ENCODE assay signal across 12 cellular contexts in the genomic region with DNA sequence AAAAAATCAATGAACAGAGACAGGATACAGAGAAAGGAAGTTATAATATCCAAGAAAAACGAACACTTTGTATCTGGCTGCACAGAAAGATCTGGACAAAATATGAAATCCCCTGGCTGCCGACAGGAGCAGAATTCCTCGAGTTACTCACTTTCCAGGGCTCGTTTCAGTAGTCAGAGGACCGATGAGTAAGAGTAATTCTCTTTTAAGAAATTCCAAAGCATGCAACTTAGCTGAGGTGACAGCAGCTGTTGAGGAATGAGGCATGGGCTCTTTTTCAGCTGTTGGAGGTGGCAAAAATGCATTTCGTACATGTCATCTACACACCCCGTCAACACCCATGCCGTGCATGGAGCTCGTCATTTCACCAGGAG.
DNase-seq lines count a peak whose midpoint lies in the region; TF ChIP-seq lines count a peak whose summit lies in the region.
"Had no signal": no experiment of that assay in that cellular context is flagged by ENCODE, and none has a peak within 500 bp of the region (broad histone marks: within the 10 kb centered on the region; RNA-seq: fewer than 3 reads in every experiment).

No MANE protein-coding gene starts in this region.

- 0 out of 2 replicates have a peak overlapping the region, but pooled peaks have one; percentile 19 for H3K9ac ChIP-seq in GM23248

- no peak for TF ChIP-seq CTCF in choroid plexus epithelial cell (conservative IDR thresholded peaks at IDR 0.05; ENCODE audit: low read depth, low read length)
- no peak for TF ChIP-seq CTCF in stomach (IDR thresholded peaks at IDR 0.05)

- H3F3A ChIP-seq in GM23248 (ENCODE audit: insufficient read depth): peaks cover 23% of the 10 kb centered on the region

- intact Hi-C loops in stomach (cut with DNase I; ENCODE audit: low total_unique reads): no loop called here

- H3K27ac ChIP-seq in GM23248: peak overlapping the region; percentile 30
- H3K27ac ChIP-seq in stomach: peak overlapping the region in 2 of 5 donors; percentile 18 to 23
- H3K27ac ChIP-seq: neutrophil, VCaP had no signal

- 0 to 1% methylated on average over 9 of the region's 9 CpGs for WGBS in GM23248 (ENCODE audit: low coverage in 1 of 2, low lambda C conversion rate in 2 of 2, missing lambda C conversion rate in 2 of 2), 2 experiments
- WGBS in stomach, 5 donors: 44 to 58% (median 56%) methylated on average over 9 of the region's 9 CpGs

- H3K9me3 ChIP-seq in GM23248 (ENCODE audit: low read depth) (no peaks in the 10 kb centered on the region), stomach (peaks cover 0 to 2% (median 0%) of the 10 kb centered on the region in 4 donors)
- H3K9me3 ChIP-seq: neutrophil had no signal

- H3K36me3 ChIP-seq in GM23248 (ENCODE audit: low read depth): no peaks in the 10 kb centered on the region
- no peaks in the 10 kb centered on the region for H3K36me3 ChIP-seq in stomach
- H3K36me3 ChIP-seq: neutrophil had no signal

- H3K4me3 ChIP-seq in GM23248: peak overlapping the region; percentile 56
- H3K4me3 ChIP-seq in choroid plexus epithelial cell (ENCODE audit: low read depth, low read length): no peak overlapping the region
- peak overlapping the region in 3 of 4 donors; percentile 23 to 29 (median 26) for H3K4me3 ChIP-seq in stomach

- H3K9me2 ChIP-seq in GM23248 (ENCODE audit: insufficient read depth): no peaks in the 10 kb centered on the region

- H3K79me2 ChIP-seq in GM23248 (ENCODE audit: insufficient read depth): no peaks in the 10 kb centered on the region

- DNase-seq in GM23248 (peak; percentile 93), choroid plexus epithelial cell (ENCODE audit: low read depth) (peak; percentile 47), kidney tubule cell (ENCODE audit: low spot score) (peak; percentile 51), stomach (no peak), HPDE6-E6E7 (ENCODE audit: extremely low spot score) (no peak), NCI-H510A treated with DMSO at 0.1 percent for 48 hours (lab: John Stamatoyannopoulos, UW) (no peak), NCI-H526 (lab: John Stamatoyannopoulos, UW) (no peak)
- DNase-seq in stimulated activated CD8-positive, alpha-beta memory T cell treated with anti-CD3 and anti-CD28 coated beads, Interleukin-4, amount 100 ng/mL, for 48 hours: no peak
- DNase-seq: activated naive CD4-positive, alpha-beta T cell treated with anti-CD3 and anti-CD28 coated beads for 36 hours; DND-41 had no signal

- TF ChIP-seq EP300 in stomach (IDR thresholded peaks at IDR 0.05): no peak

- H3K4me1 ChIP-seq in GM23248 (ENCODE audit: insufficient read depth) (peaks cover 11% of the 10 kb centered on the region), stomach (peaks cover 0 to 15% (median 7%) of the 10 kb centered on the region in 4 donors)

- H2AFZ ChIP-seq in GM23248: no peak overlapping the region

- in situ Hi-C loops in GM23248 (cut with MboI): no loop called here

- H3K27me3 ChIP-seq in GM23248 (replicated peaks; ENCODE audit: insufficient read depth) (peaks cover 23% of the 10 kb centered on the region), stomach (no peaks in the 10 kb centered on the region)
- H3K27me3 ChIP-seq: neutrophil had no signal

- no peak for TF ChIP-seq POLR2A in stomach (IDR thresholded peaks at IDR 0.05)

- peak overlapping the region; percentile 87 for H3K4me2 ChIP-seq in GM23248 (ENCODE audit: unreplicated experiment)

- no peaks in the 10 kb centered on the region for H4K20me1 ChIP-seq in GM23248 (ENCODE audit: insufficient read depth)

Comparison
In these comparisons a context has a peak if more than half of its experiments do, and no peak if none do; other contexts are left out.
1. DNase-seq: peak in GM23248 (single experiment), choroid plexus epithelial cell (single experiment) and kidney tubule cell (single experiment); none in stomach (single experiment), HPDE6-E6E7 (single experiment), NCI-H510A treated with DMSO at 0.1 percent for 48 hours (single experiment), stimulated activated CD8-positive, alpha-beta memory T cell treated with anti-CD3 and anti-CD28 coated beads, Interleukin-4, amount 100 ng/mL, for 48 hours (single experiment) and NCI-H526 (0 of 2).